Comparison of ENCODE assay signal across 8 cellular contexts in genomic region chr11:112016088-112016764, GRCh38. TPM values are rescaled to one million over a fixed set of nuclear protein-coding genes. Genes with fewer than 3 reads are reported as not detected.
DNase-seq lines count a peak whose midpoint lies in the region; ATAC-seq and TF ChIP-seq lines count a peak whose summit lies in the region.

No MANE protein-coding gene starts in this region.

- H2BK15ac ChIP-seq in H9 (ENCODE audit: low read depth, low read length), result no peak overlapping the region

- DNase-seq in stimulated activated naive CD8-positive, alpha-beta T cell treated with anti-CD3 and anti-CD28 coated beads, Interleukin-15, amount 100 ng/mL, for 72 hours, result no peak
- DNase-seq in esophagus muscularis mucosa (ENCODE audit: extremely low spot score) (no peak), aorta (no peak), omental fat pad (ENCODE audit: low spot score) (no peak), H9 (no peak), OCI-M2 (lab: John Stamatoyannopoulos, UW; ENCODE audit: unreplicated experiment) (no peak)

- no peak overlapping the region for H3K23ac ChIP-seq in H9 (ENCODE audit: insufficient read length, low read depth, low read length)

- no peak for ATAC-seq in stimulated activated naive CD8-positive, alpha-beta T cell treated with anti-CD3 and anti-CD28 coated beads, Interleukin-15, amount 100 ng/mL, for 72 hours
- ATAC-seq in HG03196 (IDR thresholded peaks at IDR 0.05; ENCODE audit: unreplicated experiment) (peak; percentile 84), aorta (ENCODE audit: low FRiP score) (no peak), omental fat pad (ENCODE audit: low FRiP score) (no peak)

- no peak overlapping the region for H3K4me3 ChIP-seq in esophagus muscularis mucosa
- no peak overlapping the region for H3K4me3 ChIP-seq in aorta (ENCODE audit: low read length in 2 of 2)

- H2BK20ac ChIP-seq in H9 (ENCODE audit: low read depth, low read length, poor library complexity, severe bottlenecking), result no peak overlapping the region

- TF ChIP-seq EP300 in esophagus muscularis mucosa (IDR thresholded peaks at IDR 0.05), result no peak

- no peak for TF ChIP-seq CTCF in esophagus muscularis mucosa (IDR thresholded peaks at IDR 0.05)
- no peak for TF ChIP-seq CTCF in omental fat pad (IDR thresholded peaks at IDR 0.05)
- no peak for TF ChIP-seq CTCF in H9 (conservative IDR thresholded peaks at IDR 0.05)

- H3K4ac ChIP-seq in H9 (ENCODE audit: low read depth, low read length), result no peak overlapping the region

- no peaks in the 10 kb centered on the region for H3K79me1 ChIP-seq in H9 (ENCODE audit: insufficient read depth, low read depth, low read length, poor library complexity, severe bottlenecking)

- no peak overlapping the region for H3K14ac ChIP-seq in H9 (ENCODE audit: insufficient read depth, low read length)

- H4K20me1 ChIP-seq in H9 (ENCODE audit: control insufficient read depth, insufficient read depth, insufficient read length), result no peaks in the 10 kb centered on the region

- no peaks in the 10 kb centered on the region for H3K79me2 ChIP-seq in H9 (ENCODE audit: insufficient read depth, low read length)

- H2AFZ ChIP-seq in H9 (ENCODE audit: low read length), result no peak overlapping the region

- no peak overlapping the region for H3K18ac ChIP-seq in H9 (ENCODE audit: insufficient read length, low read depth, low read length)

- no peaks in the 10 kb centered on the region for H3K4me1 Mint-ChIP-seq in stimulated activated naive CD8-positive, alpha-beta T cell treated with anti-CD3 and anti-CD28 coated beads, Interleukin-15, Interleukin-2, amounts not matched to agents 100 ng/mL and 50 ng/mL, for 24 hours (ENCODE audit: low read depth)
- no peaks in the 10 kb centered on the region for H3K4me1 Mint-ChIP-seq in stimulated activated naive CD8-positive, alpha-beta T cell treated with anti-CD3 and anti-CD28 coated beads, Interleukin-15, amount 100 ng/mL, for 72 hours
- no peaks in the 10 kb centered on the region for H3K4me1 Mint-ChIP-seq in H9

- H3K23me2 ChIP-seq in H9 (ENCODE audit: insufficient read length, low read depth, low read length, poor library complexity, severe bottlenecking), result no peaks in the 10 kb centered on the region

- H2BK5ac ChIP-seq in H9 (ENCODE audit: insufficient read length, low read length), result no peak overlapping the region

- peaks cover 0 to 19% (median 11%) of the 10 kb centered on the region in 4 donors for H3K4me1 ChIP-seq in esophagus muscularis mucosa
- no peaks in the 10 kb centered on the region for H3K4me1 ChIP-seq in aorta (ENCODE audit: control insufficient read depth in 1 of 2, insufficient read depth in 2 of 2, low read length in 2 of 2)
- H3K4me1 ChIP-seq in H9 (ENCODE audit: insufficient read depth, low read length), result no peaks in the 10 kb centered on the region

- H4K91ac ChIP-seq in H9 (ENCODE audit: insufficient read length, low read depth, low read length), result no peak overlapping the region

- H3K4me2 ChIP-seq in H9 (ENCODE audit: insufficient read depth, insufficient read length, low read length), result no peak overlapping the region

- H3K36me3 ChIP-seq in esophagus muscularis mucosa, result peaks cover 8 to 57% (median 24%) of the 10 kb centered on the region in 4 donors
- H3K36me3 ChIP-seq in aorta (ENCODE audit: control insufficient read depth in 1 of 2, insufficient read depth in 2 of 2, low read length in 1 of 2), result peaks cover 0 to 7% of the 10 kb centered on the region in 2 donors

- H3K27ac ChIP-seq in esophagus muscularis mucosa (replicated peaks in 1 of 4) (peak overlapping the region; percentile 44 to 60 (median 55)), aorta (ENCODE audit: low read depth in 1 of 2, low read length in 2 of 2) (peak overlapping the region; percentile 29 to 93), H9 (ENCODE audit: insufficient read length, low read depth, low read length) (no peak overlapping the region)

- no peak overlapping the region for H4K5ac ChIP-seq in H9 (ENCODE audit: insufficient read length, low read depth, low read length)

- peaks cover 22% of the 10 kb centered on the region for H3K36me3 Mint-ChIP-seq in stimulated activated naive CD8-positive, alpha-beta T cell treated with anti-CD3 and anti-CD28 coated beads, Interleukin-15, Interleukin-2, amounts not matched to agents 100 ng/mL and 50 ng/mL, for 24 hours (ENCODE audit: low read depth)
- peaks cover 0 to 19% (median 5%) of the 10 kb centered on the region in 3 experiments; a peak in 3 of 7 replicates for H3K36me3 Mint-ChIP-seq in H9 (ENCODE audit: insufficient read depth in 1 of 3, low read depth in 3 of 3)

- no peaks in the 10 kb centered on the region for H3K9me3 Mint-ChIP-seq in stimulated activated naive CD8-positive, alpha-beta T cell treated with anti-CD3 and anti-CD28 coated beads, Interleukin-15, Interleukin-2, amounts not matched to agents 100 ng/mL and 50 ng/mL, for 24 hours
- no peaks in the 10 kb centered on the region for H3K9me3 Mint-ChIP-seq in stimulated activated naive CD8-positive, alpha-beta T cell treated with anti-CD3 and anti-CD28 coated beads, Interleukin-15, amount 100 ng/mL, for 72 hours
- peaks cover 0 to under 1% of the 10 kb centered on the region in 2 experiments; a peak in 1 of 5 replicates for H3K9me3 Mint-ChIP-seq in H9

- H3K27me3 Mint-ChIP-seq in stimulated activated naive CD8-positive, alpha-beta T cell treated with anti-CD3 and anti-CD28 coated beads, Interleukin-15, Interleukin-2, amounts not matched to agents 100 ng/mL and 50 ng/mL, for 24 hours, result no peaks in the 10 kb centered on the region
- no peaks in the 10 kb centered on the region for H3K27me3 Mint-ChIP-seq in stimulated activated naive CD8-positive, alpha-beta T cell treated with anti-CD3 and anti-CD28 coated beads, Interleukin-15, amount 100 ng/mL, for 72 hours
- no peaks in the 10 kb centered on the region for H3K27me3 Mint-ChIP-seq in H9 (ENCODE audit: low read depth)

- no peak overlapping the region for H2BK120ac ChIP-seq in H9 (ENCODE audit: low read depth, low read length, poor library complexity, severe bottlenecking)

- intact Hi-C loops in esophagus muscularis mucosa (cut with DNase I), result no loop called here
- intact Hi-C loops in aorta (cut with DNase I), result no loop called here

- H3K27ac Mint-ChIP-seq in stimulated activated naive CD8-positive, alpha-beta T cell treated with anti-CD3 and anti-CD28 coated beads, Interleukin-15, Interleukin-2, amounts not matched to agents 100 ng/mL and 50 ng/mL, for 24 hours, result peak overlapping the region; percentile 66
- H3K27ac Mint-ChIP-seq in stimulated activated naive CD8-positive, alpha-beta T cell treated with anti-CD3 and anti-CD28 coated beads, Interleukin-15, amount 100 ng/mL, for 72 hours, result no peak overlapping the region
- H3K27ac Mint-ChIP-seq in H9, result no peak overlapping the region; a peak in 1 of 7 replicates

- TF ChIP-seq POLR2A in esophagus muscularis mucosa (IDR thresholded peaks at IDR 0.05; ENCODE audit: low read depth), result no peak

- 85% methylated on average over 13 of the region's 13 CpGs for WGBS in esophagus muscularis mucosa
- 67% methylated on average over 13 of the region's 13 CpGs for WGBS in aorta, 2 donors
- WGBS in H9 (ENCODE audit: extremely low coverage, insufficient read length, low lambda C conversion rate), result no CpG with 5 or more reads among the region's 13 CpGs

- no peak overlapping the region for H2BK12ac ChIP-seq in H9 (ENCODE audit: insufficient read length, low read depth, low read length)

- no peak overlapping the region for H3K9ac ChIP-seq in H9 (ENCODE audit: extremely low read depth, insufficient read length, low read length)

- no peak overlapping the region for H3K56ac ChIP-seq in H9 (ENCODE audit: insufficient read length, low read depth, low read length)

- no peak overlapping the region for H3K4me3 Mint-ChIP-seq in stimulated activated naive CD8-positive, alpha-beta T cell treated with anti-CD3 and anti-CD28 coated beads, Interleukin-15, Interleukin-2, amounts not matched to agents 100 ng/mL and 50 ng/mL, for 24 hours
- H3K4me3 Mint-ChIP-seq in stimulated activated naive CD8-positive, alpha-beta T cell treated with anti-CD3 and anti-CD28 coated beads, Interleukin-15, amount 100 ng/mL, for 72 hours, result no peak overlapping the region
- no peak overlapping the region for H3K4me3 Mint-ChIP-seq in H9

- H4K8ac ChIP-seq in H9 (replicated peaks; ENCODE audit: insufficient read length, low read depth, low read length), result no peak overlapping the region

- no peak overlapping the region for H2AK5ac ChIP-seq in H9 (ENCODE audit: insufficient read length, low read length)

- H3K27me3 ChIP-seq in esophagus muscularis mucosa, result no peaks in the 10 kb centered on the region
- H3K27me3 ChIP-seq in aorta (ENCODE audit: control insufficient read depth in 1 of 2, insufficient read depth in 2 of 2, low read length in 1 of 2), result no peaks in the 10 kb centered on the region
- H3K27me3 ChIP-seq in H9 (ENCODE audit: insufficient read depth, low read length), result no peaks in the 10 kb centered on the region

- H3K9me3 ChIP-seq in esophagus muscularis mucosa (no peaks in the 10 kb centered on the region), aorta (ENCODE audit: control insufficient read depth, low read length) (no peaks in the 10 kb centered on the region), H9 (ENCODE audit: control insufficient read depth, low read depth, low read length) (no peaks in the 10 kb centered on the region)

- no peak overlapping the region for H3T11ph ChIP-seq in H9 (ENCODE audit: low read length)

RNA-seq across cellular contexts. Expression of gene DLAT, which starts 9.0 kb away (rescaled TPM):
- 10 to 100 TPM; 27.2 to 32.4 (median 29.4) TPM for total RNA-seq in esophagus muscularis mucosa
- 10 to 100 TPM; 20.7 to 20.8 TPM for total RNA-seq in aorta
- polyA plus RNA-seq in aorta, result 10 to 100 TPM; 11.9 to 12.8 TPM
- 10 to 100 TPM; 20.5 to 61.6 (median 36.1) TPM for total RNA-seq in omental fat pad
- 57.3 and 58.4 TPM in 2 replicates for total RNA-seq in H9 (2021)

RNA-seq across cellular contexts. Expression of gene PIH1D2, which starts 57.6 kb away (rescaled TPM):
- 1 to 10 TPM in 2 of 4 donors, under 1 TPM in 2; 0.83 to 1.5 (median 1.1) TPM for total RNA-seq in esophagus muscularis mucosa
- total RNA-seq in aorta, result 1 to 10 TPM in 1 of 2 donors, under 1 TPM in 1; 0.49 to 1.4 TPM
- polyA plus RNA-seq in aorta, result 10 to 100 TPM in 1 of 2 donors, 1 to 10 TPM in 1; 1.0 to 10.3 TPM
- total RNA-seq in omental fat pad, result 1 to 10 TPM in 2 of 4 donors, under 1 TPM in 1, not detected in 1; 0.48 to 2.4 (median 1.8) TPM
- total RNA-seq in H9 (2021), result 1.1 and 1.4 TPM in 2 replicates

RNA-seq across cellular contexts. Expression of gene NKAPD1, which starts 57.9 kb away (rescaled TPM):
- total RNA-seq in esophagus muscularis mucosa, result 10 to 100 TPM; 13.7 to 20.4 (median 16.1) TPM
- total RNA-seq in aorta, result 10 to 100 TPM; 14.7 to 16.3 TPM
- 10 to 100 TPM; 14.4 to 19.7 TPM for polyA plus RNA-seq in aorta
- total RNA-seq in omental fat pad, result 10 to 100 TPM; 11.0 to 15.4 (median 11.1) TPM
- total RNA-seq in H9 (2021), result 22.7 and 25.9 TPM in 2 replicates
